In genomic region chr2:28480403-28481049, GRCh38 we compare ENCODE assay signal across 18 cellular contexts.
"Had no signal": no experiment of that assay in that cellular context is flagged by ENCODE, and none has a peak within 500 bp of the region (broad histone marks: within the 10 kb centered on the region; RNA-seq: fewer than 3 reads in every experiment).

No MANE protein-coding gene starts in this region.

- ATAC-seq: left cardiac atrium, lower lobe of right lung, natural killer cell, sciatic nerve had no signal

- H3K36me3 Mint-ChIP-seq: memory B cell, mesothelial cell of epicardium, natural killer cell, type B pancreatic cell had no signal

- H3K9me3 Mint-ChIP-seq: memory B cell, natural killer cell, neural crest cell, type B pancreatic cell had no signal

- DNase-seq: effector CD4-positive, alpha-beta T cell; foreskin melanocyte; head of caudate nucleus; kidney; left cardiac atrium; left ventricle myocardium inferior; lower lobe of right lung; natural killer cell; posterior cingulate gyrus; spleen; stimulated activated CD4-positive, alpha-beta T cell treated with anti-CD3 and anti-CD28 coated beads, Interleukin-4, amount 100 ng/mL, for 1 hour; stimulated activated naive CD4-positive, alpha-beta T cell; thyroid gland had no signal

- H3K27ac Mint-ChIP-seq: memory B cell, mesothelial cell of epicardium, natural killer cell, type B pancreatic cell had no signal

- H3K4me3 Mint-ChIP-seq: memory B cell, mesothelial cell of epicardium, natural killer cell, neural crest cell, type B pancreatic cell had no signal

- H3K4me1 Mint-ChIP-seq: memory B cell, mesothelial cell of epicardium, neural crest cell had no signal
